27 cellular contexts compared by ENCODE assay signal in the genomic region with DNA sequence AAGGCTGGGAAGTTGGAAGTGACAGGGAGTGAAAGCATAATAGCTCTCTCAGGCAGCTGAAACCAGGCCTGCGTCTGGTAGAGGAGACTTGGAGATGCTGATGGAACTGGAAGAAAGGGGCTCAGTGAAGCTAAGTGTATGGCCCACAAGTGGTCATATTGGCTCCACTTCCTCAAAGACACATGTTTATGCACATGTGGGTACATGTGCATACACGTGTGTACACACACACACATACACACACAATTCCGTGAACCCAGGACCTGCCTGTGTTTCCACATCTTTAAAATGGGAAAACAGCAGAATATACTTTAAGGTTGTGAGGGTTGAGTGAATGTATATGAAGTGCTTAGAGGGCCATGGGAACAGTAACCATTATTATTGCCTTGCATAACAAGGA.
"Had no signal": no experiment of that assay in that cellular context is flagged by ENCODE, and none has a peak within 500 bp of the region (broad histone marks: within the 10 kb centered on the region; RNA-seq: fewer than 3 reads in every experiment).

No MANE protein-coding gene starts in this region.

- DNase-seq: stimulated activated CD4-positive, alpha-beta T cell treated with anti-CD3 and anti-CD28 coated beads, Interleukin-2, amount 100 ng/mL, for 48 hours; stimulated activated CD4-positive, alpha-beta T cell treated with anti-CD3 and anti-CD28 coated beads, Interleukin-4, amount 100 ng/mL, for 1 hour; stimulated activated CD4-positive, alpha-beta T cell treated with anti-CD3 and anti-CD28 coated beads, Interleukin-4, amount 100 ng/mL, for 24 hours; stimulated activated CD4-positive, alpha-beta T cell treated with anti-CD3 and anti-CD28 coated beads, Interleukin-4, amount 100 ng/mL, for 4 hours; stimulated activated CD8-positive, alpha-beta memory T cell treated with anti-CD3 and anti-CD28 coated beads, Interleukin-4, amount 100 ng/mL, for 48 hours; stimulated activated naive B cell treated with anti-CD40 and anti-IgM and Interleukin-4, amounts not matched to agents 10 μg/mL and 1 μg/mL and 100 μg/mL, for 72 hours; stimulated activated naive CD4-positive, alpha-beta T cell; stimulated activated naive CD4-positive, alpha-beta T cell treated with Interleukin-2 at 50 U/mL for 16 hours; stimulated activated naive CD8-positive, alpha-beta T cell treated with anti-CD3 and anti-CD28 coated beads, Interleukin-15, amount 100 ng/mL, for 72 hours; stimulated activated naive CD8-positive, alpha-beta T cell treated with anti-CD3 and anti-CD28 coated beads, Interleukin-15, Interleukin-2, amounts not matched to agents 100 U/mL and 50 U/mL, for 24 hours; stomach; substantia nigra; testis; thyroid gland; tibial artery; transverse colon; trophoblast cell; upper lobe of left lung; upper lobe of right lung; uterus had no signal

- H3K27me3 ChIP-seq: stomach, suprapubic skin, testis, thyroid gland, tibial artery, tibial nerve, transverse colon, upper lobe of left lung, upper lobe of right lung, uterus, vagina had no signal

- FAIRE-seq: urothelium cell line had no signal

- H3K36me3 ChIP-seq: stomach, suprapubic skin, thoracic aorta, thyroid gland, tibial artery, tibial nerve, transverse colon, upper lobe of left lung, upper lobe of right lung, uterus, vagina had no signal

- H3K4me1 ChIP-seq: testis, thyroid gland, tibial artery, tibial nerve, transverse colon, upper lobe of right lung, uterus, vagina had no signal

- H3K4me3 ChIP-seq: stomach, suprapubic skin, testis, thoracic aorta, thyroid gland, tibial artery, tibial nerve, transverse colon, upper lobe of left lung, upper lobe of right lung, uterus, vagina had no signal

- H3K9me3 ChIP-seq: stomach, suprapubic skin, testis, thoracic aorta, thyroid gland, tibial artery, tibial nerve, transverse colon, upper lobe of left lung, upper lobe of right lung, uterus, vagina had no signal

- ATAC-seq: stimulated activated effector memory CD8-positive, alpha-beta T cell treated with anti-CD3 and anti-CD28 coated beads, Interleukin-12 subunit alpha, Interleukin-12 subunit beta, amount 100 ng/mL, for 72 hours; stimulated activated memory B cell treated with anti-CD40 and anti-IgM and Interleukin-4, amounts not matched to agents 10 μg/mL and 1 μg/mL and 100 μg/mL, for 72 hours; stimulated activated naive B cell treated with anti-CD40 and anti-IgM and Interleukin-4, amounts not matched to agents 10 μg/mL and 1 μg/mL and 100 μg/mL, for 72 hours; stimulated activated naive CD8-positive, alpha-beta T cell treated with anti-CD3 and anti-CD28 coated beads, Interleukin-15, amount 100 ng/mL, for 72 hours; stimulated activated naive CD8-positive, alpha-beta T cell treated with anti-CD3 and anti-CD28 coated beads, Interleukin-15, Interleukin-2, amounts not matched to agents 100 U/mL and 50 U/mL, for 24 hours; upper lobe of right lung had no signal

- H3K27ac ChIP-seq: stomach, suprapubic skin, testis, thoracic aorta, thyroid gland, tibial artery, tibial nerve, transverse colon, upper lobe of left lung, upper lobe of right lung, uterus, vagina had no signal
